In the genomic region with DNA sequence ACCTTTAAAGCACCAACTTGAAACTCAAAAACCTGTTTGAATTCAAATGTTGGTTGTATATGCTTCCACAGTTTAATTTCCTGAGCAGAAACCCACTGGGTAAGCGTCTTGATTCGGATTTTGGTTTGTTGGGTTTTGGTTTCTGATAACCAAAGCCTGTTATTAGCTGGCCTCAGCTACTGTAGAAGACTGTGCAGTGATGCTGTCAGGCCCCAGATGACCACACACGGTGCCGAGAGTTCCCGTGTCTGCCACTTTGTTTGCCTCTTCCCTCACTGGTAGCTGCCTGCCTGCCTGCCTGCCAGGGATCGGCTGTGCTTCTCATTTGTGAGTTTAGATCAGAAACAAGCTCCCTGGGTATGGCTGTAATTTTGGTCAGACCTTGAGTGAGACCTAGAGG, we compare ENCODE assay signal across 17 cellular contexts. TPM values are rescaled to one million over a fixed set of nuclear protein-coding genes. Genes with fewer than 3 reads are reported as not detected.
A peak's percentile ranks its signal among the peaks of the same experiment; 100 is the strongest.
DNase-seq lines count a peak whose midpoint lies in the region; ATAC-seq and TF ChIP-seq lines count a peak whose summit lies in the region.
"Had no signal": no experiment of that assay in that cellular context is flagged by ENCODE, and none has a peak within 500 bp of the region (broad histone marks: within the 10 kb centered on the region; RNA-seq: fewer than 3 reads in every experiment).

No MANE protein-coding gene starts in this region.

- 83% methylated on average over 2 of the region's 6 CpGs; no CpG with 5 or more reads in 1 of the 2 donors for WGBS in gastroesophageal sphincter (ENCODE audit: low coverage in 1 of 2), 2 donors

- no peak overlapping the region for H3K4me3 Mint-ChIP-seq in stimulated activated naive B cell treated with anti-CD40 and anti-IgM and Interleukin-4, amounts not matched to agents 10 μg/mL and 1 μg/mL and 100 μg/mL, for 72 hours
- H3K4me3 Mint-ChIP-seq: neural crest cell had no signal

- H3K4me1 ChIP-seq in cardiac muscle cell (ENCODE audit: low read depth) (peaks cover 12% of the 10 kb centered on the region), RWPE2 (ENCODE audit: insufficient read depth, poor library complexity, severe bottlenecking) (peaks cover 22% of the 10 kb centered on the region), gastroesophageal sphincter (peaks cover 0 to 65% (median 7%) of the 10 kb centered on the region in 3 donors), upper lobe of right lung (peaks cover 14% of the 10 kb centered on the region)

- H3K4me3 ChIP-seq in cardiac muscle cell (no peak overlapping the region), RWPE2 (ENCODE audit: severe bottlenecking) (no peak overlapping the region), gastroesophageal sphincter (no peak overlapping the region), upper lobe of right lung (no peak overlapping the region)
- H3K4me3 ChIP-seq: ascending aorta had no signal

- peaks cover 19 to 38% of the 10 kb centered on the region in 2 donors for H3K4me1 Mint-ChIP-seq in stimulated activated naive B cell treated with anti-CD40 and anti-IgM and Interleukin-4, amounts not matched to agents 10 μg/mL and 1 μg/mL and 100 μg/mL, for 72 hours

- H3K36me3 ChIP-seq in cardiac muscle cell (peaks cover 37% of the 10 kb centered on the region), RWPE2 (ENCODE audit: low read depth) (peaks cover 56% of the 10 kb centered on the region), gastroesophageal sphincter (peaks cover 0 to 70% of the 10 kb centered on the region in 2 donors), upper lobe of right lung (peaks cover 55% of the 10 kb centered on the region)

- no peaks in the 10 kb centered on the region for H3K27me3 Mint-ChIP-seq in stimulated activated naive B cell treated with anti-CD40 and anti-IgM and Interleukin-4, amounts not matched to agents 10 μg/mL and 1 μg/mL and 100 μg/mL, for 72 hours

- no peak for DNase-seq in cardiac muscle cell (ENCODE audit: low read depth in 1 of 2, low spot score in 1 of 2)
- DNase-seq in left cardiac atrium: no peak
- no peak for DNase-seq in RWPE2 (ENCODE audit: low spot score)
- no peak for DNase-seq in stimulated activated naive B cell treated with anti-CD40 and anti-IgM and Interleukin-4, amounts not matched to agents 10 μg/mL and 1 μg/mL and 100 μg/mL, for 72 hours
- DNase-seq in Ammon's horn (ENCODE audit: low spot score): no peak
- no peak for DNase-seq in upper lobe of right lung
- no peak for DNase-seq in COLO668 (lab: John Stamatoyannopoulos, UW; ENCODE audit: unreplicated experiment)
- DNase-seq: activated gamma-delta T cell, glutamatergic neuron, H7, MM.1S, NCI-H2029, NCI-H774, T-helper 1 cell had no signal

- H3K9me3 Mint-ChIP-seq in stimulated activated naive B cell treated with anti-CD40 and anti-IgM and Interleukin-4, amounts not matched to agents 10 μg/mL and 1 μg/mL and 100 μg/mL, for 72 hours: no peaks in the 10 kb centered on the region
- H3K9me3 Mint-ChIP-seq: neural crest cell had no signal

- H3K36me3 Mint-ChIP-seq in stimulated activated naive B cell treated with anti-CD40 and anti-IgM and Interleukin-4, amounts not matched to agents 10 μg/mL and 1 μg/mL and 100 μg/mL, for 72 hours: peaks cover 30 to 44% of the 10 kb centered on the region in 2 donors

- peak overlapping the region; percentile 31 for H3K27ac Mint-ChIP-seq in stimulated activated naive B cell treated with anti-CD40 and anti-IgM and Interleukin-4, amounts not matched to agents 10 μg/mL and 1 μg/mL and 100 μg/mL, for 72 hours

- H3K27ac ChIP-seq in cardiac muscle cell: peak overlapping the region; percentile 60
- H3K27ac ChIP-seq in RWPE2 (ENCODE audit: poor library complexity, severe bottlenecking): peak overlapping the region; percentile 16
- peak overlapping the region in 3 of 4 donors; percentile 52 to 54 (median 53) for H3K27ac ChIP-seq in gastroesophageal sphincter
- no peak overlapping the region for H3K27ac ChIP-seq in upper lobe of right lung
- H3K27ac ChIP-seq: ascending aorta had no signal

- TF ChIP-seq EP300 in gastroesophageal sphincter (IDR thresholded peaks at IDR 0.05): no peak

- ATAC-seq in left cardiac atrium (no peak), RWPE2 (ENCODE audit: low read depth) (no peak), gastroesophageal sphincter (no peak), upper lobe of right lung (no peak)
- ATAC-seq in stimulated activated naive B cell treated with anti-CD40 and anti-IgM and Interleukin-4, amounts not matched to agents 10 μg/mL and 1 μg/mL and 100 μg/mL, for 72 hours (replicated peaks): no peak

- no peak for TF ChIP-seq POLR2A in gastroesophageal sphincter (IDR thresholded peaks at IDR 0.05)

- TF ChIP-seq CTCF in cardiac muscle cell (IDR thresholded peaks at IDR 0.05; ENCODE audit: low read depth, low read length) (no peak), RWPE2 (IDR thresholded peaks at IDR 0.05; ENCODE audit: poor library complexity, severe bottlenecking) (no peak), gastroesophageal sphincter (IDR thresholded peaks at IDR 0.05) (no peak), upper lobe of right lung (IDR thresholded peaks at IDR 0.05) (no peak)

- H3K9me3 ChIP-seq in cardiac muscle cell (ENCODE audit: low read depth) (no peaks in the 10 kb centered on the region), RWPE2 (ENCODE audit: severe bottlenecking) (no peaks in the 10 kb centered on the region), gastroesophageal sphincter (no peaks in the 10 kb centered on the region), upper lobe of right lung (no peaks in the 10 kb centered on the region)
- H3K9me3 ChIP-seq: ascending aorta had no signal

- intact Hi-C loops in left cardiac atrium (cut with DNase I) (loop anchor here in 1 of 2 donors (10.0 kb wide), 1 partner anchor 81 kb away; no protein-coding TSS in a partner anchor), upper lobe of right lung (cut with DNase I) (no loop called here)

- H3K27me3 ChIP-seq in cardiac muscle cell (no peaks in the 10 kb centered on the region), RWPE2 (ENCODE audit: insufficient read depth, poor library complexity, severe bottlenecking) (no peaks in the 10 kb centered on the region), gastroesophageal sphincter (no peaks in the 10 kb centered on the region), upper lobe of right lung (no peaks in the 10 kb centered on the region)
- H3K27me3 ChIP-seq: ascending aorta had no signal

RNA-seq across cellular contexts. Expression of a gene that starts 5.6 kb away (rescaled TPM):
- total RNA-seq in cardiac muscle cell (242 and 306 TPM in 2 replicates), left cardiac atrium (100 to 1,000 TPM; 339 to 374 TPM), gastroesophageal sphincter (100 to 1,000 TPM in 1 of 4 donors, 10 to 100 TPM in 3; 62.7 to 120 (median 71.0) TPM), upper lobe of right lung (106 TPM)
- 632 and 705 TPM in 2 replicates for polyA plus RNA-seq in cardiac muscle cell

RNA-seq across cellular contexts. Expression of a gene that starts 5.7 kb away (rescaled TPM):
- total RNA-seq in cardiac muscle cell (46.7 and 66.3 TPM in 2 replicates), left cardiac atrium (10 to 100 TPM in 1 of 2 donors, 1 to 10 TPM in 1; 8.2 to 24.1 TPM), gastroesophageal sphincter (10 to 100 TPM in 2 of 4 donors, 1 to 10 TPM in 2; 8.7 to 18.1 (median 12.5) TPM), upper lobe of right lung (20.9 TPM)
- 87.8 and 92.0 TPM in 2 replicates for polyA plus RNA-seq in cardiac muscle cell

RNA-seq across cellular contexts. Expression of a gene that starts 59.1 kb away (rescaled TPM):
- total RNA-seq in cardiac muscle cell: 20.0 and 24.6 TPM in 2 replicates
- polyA plus RNA-seq in cardiac muscle cell: 56.9 and 69.9 TPM in 2 replicates
- total RNA-seq in left cardiac atrium: 10 to 100 TPM; 63.5 to 98.3 TPM
- 10 to 100 TPM in 3 of 4 donors, 1 to 10 TPM in 1; 6.2 to 32.4 (median 29.0) TPM for total RNA-seq in gastroesophageal sphincter
- total RNA-seq in upper lobe of right lung: 43.9 TPM
